ENCODE assay signal across 8 cellular contexts in genomic region chr1:76627498-76627897, GRCh38.
"Had no signal": no experiment of that assay in that cellular context is flagged by ENCODE, and none has a peak within 500 bp of the region (broad histone marks: within the 10 kb centered on the region; RNA-seq: fewer than 3 reads in every experiment).

No MANE protein-coding gene starts in this region.

- H3K4me3 Mint-ChIP-seq: GM23338, HFFc6, IgD-negative memory B cell had no signal

- H3K27ac ChIP-seq: HL-60 had no signal

- DNase-seq: H7, HFFc6, KG1 had no signal

- H2AFZ ChIP-seq: GM23338 had no signal

- H3K27me3 Mint-ChIP-seq: IgD-negative memory B cell had no signal

- H3K9me3 Mint-ChIP-seq: GM23338 had no signal

- ATAC-seq: GM23338, HCT116 had no signal

- H3K4me2 ChIP-seq: GM23338 had no signal

- H3K9me3 ChIP-seq: HAP-1 had no signal

- H3K36me3 ChIP-seq: HAP-1 had no signal

- H3K4me3 ChIP-seq: GM23338, HAP-1 had no signal

- H3K27ac Mint-ChIP-seq: GM23338, HFFc6, IgD-negative memory B cell had no signal

- H3K4me1 Mint-ChIP-seq: IgD-negative memory B cell had no signal

- H3K4me1 ChIP-seq: HAP-1 had no signal
